In the genomic region with DNA sequence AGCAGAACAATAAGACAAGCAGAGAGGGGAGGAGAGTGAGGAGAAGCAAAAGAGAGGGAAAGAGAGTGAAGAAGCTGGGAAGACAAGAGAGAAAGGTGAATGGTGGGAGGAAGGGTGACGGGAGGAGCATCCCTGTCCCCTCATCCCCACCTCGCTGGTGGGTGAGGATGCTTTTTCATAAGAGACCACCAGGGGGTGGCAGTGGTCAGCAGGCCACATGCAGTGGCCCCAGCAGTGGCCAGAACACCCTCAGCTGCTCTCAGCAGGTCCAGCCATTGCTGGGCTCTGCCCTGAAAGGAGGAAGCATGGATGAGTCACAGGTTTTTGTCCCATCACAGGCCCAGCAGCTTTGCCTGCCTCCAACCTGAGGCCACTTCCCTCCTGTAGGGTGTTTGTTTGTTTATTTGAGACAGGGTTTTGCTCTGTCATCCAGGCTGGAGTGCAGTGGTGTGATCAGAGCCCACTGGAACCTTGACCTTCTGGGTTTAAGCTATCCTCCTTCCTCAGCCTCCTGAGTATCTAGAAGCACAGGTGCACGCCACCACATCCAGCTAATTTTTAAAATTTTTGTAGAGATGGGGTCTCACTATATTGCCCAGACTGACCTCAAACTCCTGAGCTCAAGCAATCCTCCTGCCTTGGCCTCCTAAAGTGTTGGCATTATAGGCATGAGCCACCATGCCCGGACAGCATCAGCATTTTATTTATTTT, we compare ENCODE assay signal across 8 cellular contexts.
A peak's percentile ranks its signal among the peaks of the same experiment; 100 is the strongest.
DNase-seq lines count a peak whose midpoint lies in the region; ATAC-seq and TF ChIP-seq lines count a peak whose summit lies in the region.

No MANE protein-coding gene starts in this region.

- no peak overlapping the region for H3K27ac Mint-ChIP-seq in nephron progenitor cell

- no peak overlapping the region for H3K4me3 Mint-ChIP-seq in nephron progenitor cell

- H3K9me3 Mint-ChIP-seq in nephron progenitor cell = peaks cover 22% of the 10 kb centered on the region

- H3K27me3 Mint-ChIP-seq in nephron progenitor cell (ENCODE audit: low read depth, poor library complexity) = peaks cover 5% of the 10 kb centered on the region

- H3K36me3 Mint-ChIP-seq in nephron progenitor cell (ENCODE audit: low read depth) = no peaks in the 10 kb centered on the region

- ATAC-seq in GM18520 (IDR thresholded peaks at IDR 0.05; ENCODE audit: unreplicated experiment) (peak; percentile 39), GM18519 (IDR thresholded peaks at IDR 0.05; ENCODE audit: low FRiP score, unreplicated experiment) (no peak), HG02938 (IDR thresholded peaks at IDR 0.05; ENCODE audit: unreplicated experiment) (no peak)

- DNase-seq in AML-193 (lab: John Stamatoyannopoulos, UW) (peak; percentile 98), NCI-H774 (lab: John Stamatoyannopoulos, UW) (peak; percentile 35), fibroblast of mammary gland (ENCODE audit: low read depth) (peak; percentile 87), nephron progenitor cell (peak; percentile 74)
- DNase-seq in activated CD8-positive, alpha-beta memory T cell treated with anti-CD3 and anti-CD28 coated beads, Interleukin-2, amount 50 U/mL, for 48 hours = peak; percentile 76

- peaks cover 5% of the 10 kb centered on the region for H3K4me1 Mint-ChIP-seq in nephron progenitor cell

- TF ChIP-seq CTCF in fibroblast of mammary gland (conservative IDR thresholded peaks at IDR 0.05; ENCODE audit: control insufficient read depth, insufficient read depth, low read depth, low read length) = peak; percentile 78
- TF ChIP-seq CTCF in nephron progenitor cell (IDR thresholded peaks at IDR 0.05) = peak; percentile 84

- H3K4me3 ChIP-seq in fibroblast of mammary gland (ENCODE audit: control insufficient read depth, low read depth, low read length) = no peak overlapping the region

Comparison
In these comparisons a context has a peak if more than half of its experiments do, and no peak if none do; other contexts are left out.
1. DNase-seq: peak in every context shown above with its lines; median percentile 98 in AML-193; 87 in fibroblast of mammary gland; 76 in activated CD8-positive, alpha-beta memory T cell treated with anti-CD3 and anti-CD28 coated beads, Interleukin-2, amount 50 U/mL, for 48 hours; 74 in nephron progenitor cell; 35 in NCI-H774.